In genomic region chr3:87311309-87311708, GRCh38 we compare ENCODE assay signal across 26 cellular contexts. TPM values are rescaled to one million over a fixed set of nuclear protein-coding genes. Genes with fewer than 3 reads are reported as not detected.
DNase-seq lines count a peak whose midpoint lies in the region; ATAC-seq, FAIRE-seq and TF ChIP-seq lines count a peak whose summit lies in the region.
"Had no signal": no experiment of that assay in that cellular context is flagged by ENCODE, and none has a peak within 500 bp of the region (broad histone marks: within the 10 kb centered on the region; RNA-seq: fewer than 3 reads in every experiment).

No MANE protein-coding gene starts in this region.

- peaks cover 5% of the 10 kb centered on the region for H3K27me3 Mint-ChIP-seq in activated CD4-positive, alpha-beta T cell treated with anti-CD3 and anti-CD28 coated beads for 36 hours
- H3K27me3 Mint-ChIP-seq: activated CD4-positive, alpha-beta memory T cell treated with anti-CD3 and anti-CD28 coated beads, Interleukin-2, amount 10 ng/mL, durations not matched to agents 7 days and 5 days had no signal

- no peaks in the 10 kb centered on the region for H3K27me3 ChIP-seq in small intestine (ENCODE audit: control insufficient read depth in 2 of 2, insufficient read depth in 2 of 2, low read length in 2 of 2)
- H3K27me3 ChIP-seq: neutrophil, SJSA1, uterus had no signal

- POLR2A ChIA-PET in activated CD4-positive, alpha-beta T cell treated with anti-CD3 and anti-CD28 coated beads for 36 hours (lab: Charles Lee): interaction anchor here (0.7 kb wide), 1 partner anchor 14 kb away, joined by 4 read pairs; no protein-coding TSS in a partner anchor

- H3K9me3 ChIP-seq in small intestine (ENCODE audit: control insufficient read depth, low read depth): no peaks in the 10 kb centered on the region
- H3K9me3 ChIP-seq: neutrophil, SJSA1, uterus had no signal

- FAIRE-seq in small intestine (lab: Jason Lieb, UNC): no peak
- FAIRE-seq: kidney had no signal

- intact Hi-C loops in activated CD4-positive, alpha-beta T cell treated with anti-CD3 and anti-CD28 coated beads for 36 hours (cut with DNase I, micrococcal nuclease): loop anchor here in 1 of 2 experiments (5.0 kb wide), 1 partner anchor 51 kb away; no protein-coding TSS in a partner anchor

- H3K4me3 ChIP-seq in fibroblast of the aortic adventitia (ENCODE audit: low read depth, low read length): no peak overlapping the region
- H3K4me3 ChIP-seq in small intestine (ENCODE audit: low read depth in 1 of 2, low read length in 2 of 2): no peak overlapping the region
- H3K4me3 ChIP-seq: lung, SJSA1, uterus had no signal

- no peak for DNase-seq in activated CD4-positive, alpha-beta T cell treated with anti-CD3 and anti-CD28 coated beads for 36 hours
- DNase-seq in activated CD4-positive, alpha-beta T cell treated with anti-CD3 and anti-CD28 coated beads, Interleukin-2, amount 50 U/mL, for 4 hours: no peak
- DNase-seq in ELR (ENCODE audit: low read depth) (peak; percentile 73), RKO (ENCODE audit: low spot score) (peak; percentile 85), fibroblast of the aortic adventitia (ENCODE audit: low read depth) (peak; percentile 32), small intestine (no peak), NCI-H2029 (lab: John Stamatoyannopoulos, UW) (no peak)
- DNase-seq: activated CD4-positive, alpha-beta memory T cell treated with anti-CD3 and anti-CD28 coated beads, Interleukin-2, amount 10 ng/mL, durations not matched to agents 7 days and 5 days; dermis blood vessel endothelial cell; kidney; NCI-H1694; NCI-H345; retina; stimulated activated CD8-positive, alpha-beta memory T cell treated with anti-CD3 and anti-CD28 coated beads, Interleukin-4, amount 100 ng/mL, for 48 hours; T-helper 2 cell; uterus had no signal

- no peak overlapping the region for H3K4me3 Mint-ChIP-seq in activated CD4-positive, alpha-beta T cell treated with anti-CD3 and anti-CD28 coated beads for 36 hours
- H3K4me3 Mint-ChIP-seq: activated CD4-positive, alpha-beta memory T cell treated with anti-CD3 and anti-CD28 coated beads, Interleukin-2, amount 10 ng/mL, durations not matched to agents 7 days and 5 days had no signal

- H3K9me3 Mint-ChIP-seq in activated CD4-positive, alpha-beta T cell treated with anti-CD3 and anti-CD28 coated beads for 36 hours (ENCODE audit: low read depth): no peaks in the 10 kb centered on the region
- H3K9me3 Mint-ChIP-seq: activated CD4-positive, alpha-beta memory T cell treated with anti-CD3 and anti-CD28 coated beads, Interleukin-2, amount 10 ng/mL, durations not matched to agents 7 days and 5 days had no signal

- no peaks in the 10 kb centered on the region for H3K36me3 Mint-ChIP-seq in activated CD4-positive, alpha-beta T cell treated with anti-CD3 and anti-CD28 coated beads for 36 hours (ENCODE audit: low read depth)

- H3K27ac ChIP-seq in small intestine (ENCODE audit: low read depth in 1 of 2, low read length in 1 of 2): no peak overlapping the region
- H3K27ac ChIP-seq: 22Rv1, neutrophil, SJSA1, uterus had no signal

- H3K27ac Mint-ChIP-seq in activated CD4-positive, alpha-beta T cell treated with anti-CD3 and anti-CD28 coated beads for 36 hours: no peak overlapping the region
- H3K27ac Mint-ChIP-seq: activated CD4-positive, alpha-beta memory T cell treated with anti-CD3 and anti-CD28 coated beads, Interleukin-2, amount 10 ng/mL, durations not matched to agents 7 days and 5 days had no signal

- ATAC-seq in activated CD4-positive, alpha-beta T cell treated with anti-CD3 and anti-CD28 coated beads for 36 hours: peak; percentile 59
- ATAC-seq in HG03280 (IDR thresholded peaks at IDR 0.05; ENCODE audit: unreplicated experiment): no peak

- TF ChIP-seq CTCF in fibroblast of the aortic adventitia (IDR thresholded peaks at IDR 0.05; ENCODE audit: insufficient read depth, low read length): no peak

- 88 to 95% (median 94%) methylated on average over 1 of the region's 1 CpG for WGBS in small intestine, 3 donors

- no peaks in the 10 kb centered on the region for H3K4me1 ChIP-seq in small intestine (ENCODE audit: control insufficient read depth in 2 of 2, insufficient read depth in 1 of 2, low read depth in 1 of 2, low read length in 1 of 2)
- H3K4me1 ChIP-seq: SJSA1, uterus had no signal

- CTCF ChIA-PET in activated CD4-positive, alpha-beta T cell treated with anti-CD3 and anti-CD28 coated beads for 36 hours (lab: Charles Lee): interaction anchor here (0.9 kb wide), 1 partner anchor 24 kb away, joined by 3 read pairs; no protein-coding TSS in a partner anchor

- no peaks in the 10 kb centered on the region for H3K36me3 ChIP-seq in small intestine (ENCODE audit: control insufficient read depth in 2 of 2, insufficient read depth in 2 of 2, low read length in 2 of 2)
- H3K36me3 ChIP-seq: neutrophil, SJSA1, uterus had no signal

- peaks cover 9% of the 10 kb centered on the region for H3K4me1 Mint-ChIP-seq in activated CD4-positive, alpha-beta T cell treated with anti-CD3 and anti-CD28 coated beads for 36 hours
- H3K4me1 Mint-ChIP-seq: activated CD4-positive, alpha-beta memory T cell treated with anti-CD3 and anti-CD28 coated beads, Interleukin-2, amount 10 ng/mL, durations not matched to agents 7 days and 5 days had no signal

RNA-seq across cellular contexts. Expression of gene POU1F1, which starts 34.9 kb away (rescaled TPM):
- total RNA-seq in activated CD4-positive, alpha-beta T cell treated with anti-CD3 and anti-CD28 coated beads for 36 hours: not detected
- total RNA-seq in fibroblast of the aortic adventitia (ENCODE audit: low replicate concordance): not detected in 2 replicates
- polyA plus RNA-seq in small intestine: not detected
- total RNA-seq: activated CD4-positive, alpha-beta memory T cell treated with anti-CD3 and anti-CD28 coated beads, Interleukin-2, amount 10 ng/mL, durations not matched to agents 7 days and 5 days; cardiac septum; dermis blood vessel endothelial cell; epithelial cell of proximal tubule; G401; kidney; lung; SJSA1; temporal lobe; uterus had no signal
- polyA plus RNA-seq: BJ, lung had no signal

Comparison
In these comparisons a context has a peak if more than half of its experiments do, and no peak if none do; other contexts are left out.
1. DNase-seq: peak in ELR (single experiment), RKO (single experiment) and fibroblast of the aortic adventitia (single experiment); none in activated CD4-positive, alpha-beta T cell treated with anti-CD3 and anti-CD28 coated beads for 36 hours (single experiment), activated CD4-positive, alpha-beta T cell treated with anti-CD3 and anti-CD28 coated beads, Interleukin-2, amount 50 U/mL, for 4 hours (0 of 2), small intestine (single experiment) and NCI-H2029 (single experiment).